In genomic region chr2:55225481-55226020, GRCh38 we compare ENCODE assay signal across 23 cellular contexts. TPM values are rescaled to one million over a fixed set of nuclear protein-coding genes. Genes with fewer than 3 reads are reported as not detected.
DNase-seq lines count a peak whose midpoint lies in the region; ATAC-seq and TF ChIP-seq lines count a peak whose summit lies in the region.
"Had no signal": no experiment of that assay in that cellular context is flagged by ENCODE, and none has a peak within 500 bp of the region (broad histone marks: within the 10 kb centered on the region; RNA-seq: fewer than 3 reads in every experiment).

No MANE protein-coding gene starts in this region.

- H3K18ac ChIP-seq in H9 (ENCODE audit: insufficient read length, low read depth, low read length) = no peak overlapping the region

- H2BK5ac ChIP-seq in H9 (ENCODE audit: insufficient read length, low read length) = no peak overlapping the region

- no peak overlapping the region for H3K14ac ChIP-seq in H9 (ENCODE audit: insufficient read depth, low read length)

- no peak overlapping the region for H3K56ac ChIP-seq in H9 (ENCODE audit: insufficient read length, low read depth, low read length)

- no peak overlapping the region for H2AK5ac ChIP-seq in H9 (ENCODE audit: insufficient read length, low read length)

- H2AFZ ChIP-seq in H9 (ENCODE audit: low read length) = no peak overlapping the region
- H2AFZ ChIP-seq: parathyroid adenoma had no signal

- H3T11ph ChIP-seq in H9 (ENCODE audit: low read length) = no peak overlapping the region

- H2BK120ac ChIP-seq in H9 (ENCODE audit: low read depth, low read length, poor library complexity, severe bottlenecking) = no peak overlapping the region

- no peak overlapping the region for H3K4me2 ChIP-seq in H9 (ENCODE audit: insufficient read depth, insufficient read length, low read length)

- peaks cover 23% of the 10 kb centered on the region for H3K4me1 ChIP-seq in CD4-positive, CD25-positive, alpha-beta regulatory T cell (ENCODE audit: control insufficient read depth, insufficient read depth, low read length, poor library complexity, severe bottlenecking)
- no peaks in the 10 kb centered on the region for H3K4me1 ChIP-seq in H9 (ENCODE audit: insufficient read depth, low read length)

- TF ChIP-seq CTCF in H9 (conservative IDR thresholded peaks at IDR 0.05) = no peak

- no peaks in the 10 kb centered on the region for H3K27me3 ChIP-seq in CD4-positive, CD25-positive, alpha-beta regulatory T cell (ENCODE audit: control insufficient read depth, insufficient read depth, low read length)
- H3K27me3 ChIP-seq in H9 (ENCODE audit: insufficient read depth, low read length) (no peaks in the 10 kb centered on the region), MG63 (no peaks in the 10 kb centered on the region)
- H3K27me3 ChIP-seq: adrenal gland, cardiac muscle cell, spleen had no signal

- H2BK15ac ChIP-seq in H9 (ENCODE audit: low read depth, low read length) = no peak overlapping the region; the same call in 1 of the 2 replicates

- no peak overlapping the region for H3K9ac ChIP-seq in H9 (ENCODE audit: extremely low read depth, insufficient read length, low read length)
- H3K9ac ChIP-seq: parathyroid adenoma had no signal

- no peak overlapping the region for H2BK12ac ChIP-seq in H9 (ENCODE audit: insufficient read length, low read depth, low read length)

- no peaks in the 10 kb centered on the region for H3K27me3 Mint-ChIP-seq in CD4-positive, CD25-positive, alpha-beta regulatory T cell
- H3K27me3 Mint-ChIP-seq in H9 (ENCODE audit: low read depth) (no peaks in the 10 kb centered on the region), naive B cell (no peaks in the 10 kb centered on the region)
- H3K27me3 Mint-ChIP-seq in central memory CD8-positive, alpha-beta T cell = no peaks in the 10 kb centered on the region
- H3K27me3 Mint-ChIP-seq: activated CD4-positive, alpha-beta memory T cell treated with anti-CD3 and anti-CD28 coated beads for 36 hours had no signal

- no peak overlapping the region for H2BK20ac ChIP-seq in H9 (ENCODE audit: low read depth, low read length, poor library complexity, severe bottlenecking)

- no peaks in the 10 kb centered on the region for H3K9me3 ChIP-seq in CD4-positive, CD25-positive, alpha-beta regulatory T cell (ENCODE audit: control insufficient read depth in 2 of 2, low read length in 2 of 2)
- no peaks in the 10 kb centered on the region for H3K9me3 ChIP-seq in H9 (ENCODE audit: control insufficient read depth, low read depth, low read length)
- H3K9me3 ChIP-seq in MG63 = no peaks in the 10 kb centered on the region
- H3K9me3 ChIP-seq: adrenal gland, spleen, thoracic aorta had no signal

- H3K36me3 ChIP-seq in CD4-positive, CD25-positive, alpha-beta regulatory T cell (ENCODE audit: control insufficient read depth, insufficient read depth, low read length) = no peaks in the 10 kb centered on the region
- peaks cover 17% of the 10 kb centered on the region for H3K36me3 ChIP-seq in MG63
- H3K36me3 ChIP-seq: adrenal gland, cardiac muscle cell, spleen, thoracic aorta had no signal

- peak overlapping the region in 3 of 4 donors; percentile 36 to 64 (median 51) for H3K4me3 Mint-ChIP-seq in CD4-positive, CD25-positive, alpha-beta regulatory T cell
- H3K4me3 Mint-ChIP-seq in H9 (no peak overlapping the region), naive B cell (peak overlapping the region in 3 of 8 donors; percentile 15 to 84 (median 20))
- peak overlapping the region; percentile 16 for H3K4me3 Mint-ChIP-seq in central memory CD8-positive, alpha-beta T cell
- H3K4me3 Mint-ChIP-seq: activated CD4-positive, alpha-beta memory T cell treated with anti-CD3 and anti-CD28 coated beads for 36 hours had no signal

- H3K23me2 ChIP-seq in H9 (ENCODE audit: insufficient read length, low read depth, low read length, poor library complexity, severe bottlenecking) = no peaks in the 10 kb centered on the region

- H4K5ac ChIP-seq in H9 (ENCODE audit: insufficient read length, low read depth, low read length) = no peak overlapping the region

- no peak overlapping the region for H3K23ac ChIP-seq in H9 (ENCODE audit: insufficient read length, low read depth, low read length)

- no peaks in the 10 kb centered on the region for H4K20me1 ChIP-seq in H9 (ENCODE audit: control insufficient read depth, insufficient read depth, insufficient read length)

- peaks cover 32 to 62% (median 43%) of the 10 kb centered on the region in 4 donors for H3K4me1 Mint-ChIP-seq in CD4-positive, CD25-positive, alpha-beta regulatory T cell
- H3K4me1 Mint-ChIP-seq in H9 = peaks cover 13 to 16% of the 10 kb centered on the region in 2 experiments
- H3K4me1 Mint-ChIP-seq in central memory CD8-positive, alpha-beta T cell = peaks cover 46% of the 10 kb centered on the region
- H3K4me1 Mint-ChIP-seq in naive B cell = peaks cover 25 to 54% (median 26%) of the 10 kb centered on the region in 3 donors

- DNase-seq in CD4-positive, CD25-positive, alpha-beta regulatory T cell = no peak
- DNase-seq in H9 (peak; percentile 48), naive B cell (no peak), MG63 (no peak), NAMALWA (ENCODE audit: low spot score) (no peak)
- no peak for DNase-seq in central memory CD8-positive, alpha-beta T cell (ENCODE audit: low spot score in 2 of 2)
- DNase-seq in stimulated activated CD4-positive, alpha-beta T cell treated with anti-CD3 and anti-CD28 coated beads, Interleukin-4, amount 100 ng/mL, for 24 hours = no peak
- DNase-seq: activated CD4-positive, alpha-beta memory T cell treated with anti-CD3 and anti-CD28 coated beads for 36 hours; activated effector memory CD4-positive, alpha-beta T cell treated with Interleukin-2 at 50 U/mL for 16 hours; dermis blood vessel endothelial cell; mammary epithelial cell; NCI-H1417 treated with DMSO at 0.1 percent for 48 hours; NCI-H446 treated with DMSO at 0.1 percent for 48 hours; PC-3; SHP77 treated with DMSO at 0.1 percent for 48 hours; stimulated activated CD4-positive, alpha-beta T cell treated with anti-CD3 and anti-CD28 coated beads, Interleukin-2, amount 100 ng/mL, for 48 hours; stimulated activated naive CD4-positive, alpha-beta T cell treated with Interleukin-2 at 50 U/mL for 16 hours had no signal

- ATAC-seq in CD4-positive, CD25-positive, alpha-beta regulatory T cell (ENCODE audit: low read depth in 2 of 2) = no peak
- ATAC-seq in central memory CD8-positive, alpha-beta T cell (replicated peaks; ENCODE audit: extremely low read depth, poor library complexity, severe bottlenecking) = no peak
- ATAC-seq in naive B cell (ENCODE audit: low read depth in 2 of 2) (no peak), GM21381 (IDR thresholded peaks at IDR 0.05; ENCODE audit: unreplicated experiment) (no peak)
- ATAC-seq: PC-3 had no signal

- no peak overlapping the region for H4K8ac ChIP-seq in H9 (replicated peaks; ENCODE audit: insufficient read length, low read depth, low read length)

- no peak overlapping the region for H3K4ac ChIP-seq in H9 (ENCODE audit: low read depth, low read length)

- H3K4me3 ChIP-seq in CD4-positive, CD25-positive, alpha-beta regulatory T cell (ENCODE audit: low read depth, low read length) = no peak overlapping the region
- no peak overlapping the region for H3K4me3 ChIP-seq in MG63
- H3K4me3 ChIP-seq: adrenal gland, cardiac muscle cell, spleen, thoracic aorta had no signal

- peak overlapping the region in 1 of 3 donors; percentile 56 for H3K27ac Mint-ChIP-seq in CD4-positive, CD25-positive, alpha-beta regulatory T cell
- H3K27ac Mint-ChIP-seq in H9 (peak overlapping the region; percentile 34 to 70 (median 49); a peak in 4 of 7 replicates), naive B cell (peak overlapping the region in 4 of 6 donors; percentile 76 to 81 (median 80))
- H3K27ac Mint-ChIP-seq in central memory CD8-positive, alpha-beta T cell (ENCODE audit: low read depth) = no peak overlapping the region
- H3K27ac Mint-ChIP-seq: activated CD4-positive, alpha-beta memory T cell treated with anti-CD3 and anti-CD28 coated beads for 36 hours had no signal

- WGBS in H9 (ENCODE audit: extremely low coverage, insufficient read length, low lambda C conversion rate) = no CpG with 5 or more reads among the region's 19 CpGs

- no peaks in the 10 kb centered on the region for H3K79me2 ChIP-seq in H9 (ENCODE audit: insufficient read depth, low read length)

- no peak overlapping the region for H4K91ac ChIP-seq in H9 (ENCODE audit: insufficient read length, low read depth, low read length)

- H3K36me3 Mint-ChIP-seq in CD4-positive, CD25-positive, alpha-beta regulatory T cell = peaks cover 6% of the 10 kb centered on the region
- H3K36me3 Mint-ChIP-seq in H9 (ENCODE audit: insufficient read depth in 1 of 3, low read depth in 3 of 3) = peaks cover 3 to 16% (median 6%) of the 10 kb centered on the region in 3 experiments; a peak in 5 of 7 replicates
- H3K36me3 Mint-ChIP-seq in central memory CD8-positive, alpha-beta T cell (ENCODE audit: insufficient read depth) = peaks cover 13% of the 10 kb centered on the region
- no peaks in the 10 kb centered on the region for H3K36me3 Mint-ChIP-seq in naive B cell

- peaks cover 0 to 3% (median 0%) of the 10 kb centered on the region in 7 donors for H3K9me3 Mint-ChIP-seq in CD4-positive, CD25-positive, alpha-beta regulatory T cell
- H3K9me3 Mint-ChIP-seq in H9 = no peaks in the 10 kb centered on the region
- peaks cover 4% of the 10 kb centered on the region for H3K9me3 Mint-ChIP-seq in central memory CD8-positive, alpha-beta T cell
- H3K9me3 Mint-ChIP-seq in naive B cell = peaks cover 0 to 5% (median 0%) of the 10 kb centered on the region in 7 donors
- H3K9me3 Mint-ChIP-seq: activated CD4-positive, alpha-beta memory T cell treated with anti-CD3 and anti-CD28 coated beads for 36 hours had no signal

- no peak overlapping the region for H3K27ac ChIP-seq in CD4-positive, CD25-positive, alpha-beta regulatory T cell (ENCODE audit: insufficient read depth, low read length, poor library complexity, severe bottlenecking)
- no peak overlapping the region for H3K27ac ChIP-seq in H9 (ENCODE audit: insufficient read length, low read depth, low read length)
- H3K27ac ChIP-seq: cardiac muscle cell, parathyroid adenoma had no signal

- peaks cover 2% of the 10 kb centered on the region for H3K79me1 ChIP-seq in H9 (ENCODE audit: insufficient read depth, low read depth, low read length, poor library complexity, severe bottlenecking)

RNA-seq across cellular contexts. Expression of gene CLHC1, which starts 6.5 kb away (rescaled TPM):
- total RNA-seq in CD4-positive, CD25-positive, alpha-beta regulatory T cell = 10.6 TPM
- 1 to 10 TPM; 1.6 to 3.9 (median 1.9) TPM for polyA plus RNA-seq in CD4-positive, CD25-positive, alpha-beta regulatory T cell
- total RNA-seq in H9 (2021) = 8.0 and 9.2 TPM in 2 replicates
- 1 to 10 TPM in 4 of 6 donors, under 1 TPM in 1, not detected in 1; 0.90 to 3.5 (median 1.6) TPM for polyA plus RNA-seq in naive B cell (ENCODE audit: low read depth in 6 of 6)
- total RNA-seq in MG63 (2014; rRNA removed; shearing (Covaris generic); ENCODE audit: low replicate concordance) = 2.3 and 3.2 TPM in 2 replicates

RNA-seq across cellular contexts. Expression of gene RPS27A, which starts 6.9 kb away (rescaled TPM):
- 1,249 TPM for total RNA-seq in CD4-positive, CD25-positive, alpha-beta regulatory T cell
- 1,000 to 10,000 TPM; 2,308 to 3,459 (median 2,918) TPM for polyA plus RNA-seq in CD4-positive, CD25-positive, alpha-beta regulatory T cell
- 1,367 and 1,415 TPM in 2 replicates for total RNA-seq in H9 (2021)
- polyA plus RNA-seq in naive B cell (ENCODE audit: low read depth in 6 of 6) = 1,000 to 10,000 TPM; 1,837 to 3,584 (median 3,029) TPM
- total RNA-seq in MG63 (2014; rRNA removed; shearing (Covaris generic); ENCODE audit: low replicate concordance) = 1,753 and 2,210 TPM in 2 replicates

RNA-seq across cellular contexts. Expression of gene MTIF2, which starts 43.5 kb away (rescaled TPM):
- 21.3 TPM for total RNA-seq in CD4-positive, CD25-positive, alpha-beta regulatory T cell
- polyA plus RNA-seq in CD4-positive, CD25-positive, alpha-beta regulatory T cell = 10 to 100 TPM; 13.8 to 16.1 (median 15.1) TPM
- total RNA-seq in H9 (2021) = 35.6 and 36.4 TPM in 2 replicates
- polyA plus RNA-seq in naive B cell (ENCODE audit: low read depth in 6 of 6) = 10 to 100 TPM in 5 of 6 donors, 1 to 10 TPM in 1; 7.3 to 23.2 (median 16.5) TPM
- 40.6 and 93.7 TPM in 2 replicates for total RNA-seq in MG63 (2014; rRNA removed; shearing (Covaris generic); ENCODE audit: low replicate concordance)

Comparison
In these comparisons a context has a peak if more than half of its experiments do, and no peak if none do; other contexts are left out.
1. H3K4me3 Mint-ChIP-seq: peak in CD4-positive, CD25-positive, alpha-beta regulatory T cell (3 of 4) and central memory CD8-positive, alpha-beta T cell (single experiment); none in H9 (0 of 2).